ENCODE assay signal across 12 cellular contexts in the genomic region with DNA sequence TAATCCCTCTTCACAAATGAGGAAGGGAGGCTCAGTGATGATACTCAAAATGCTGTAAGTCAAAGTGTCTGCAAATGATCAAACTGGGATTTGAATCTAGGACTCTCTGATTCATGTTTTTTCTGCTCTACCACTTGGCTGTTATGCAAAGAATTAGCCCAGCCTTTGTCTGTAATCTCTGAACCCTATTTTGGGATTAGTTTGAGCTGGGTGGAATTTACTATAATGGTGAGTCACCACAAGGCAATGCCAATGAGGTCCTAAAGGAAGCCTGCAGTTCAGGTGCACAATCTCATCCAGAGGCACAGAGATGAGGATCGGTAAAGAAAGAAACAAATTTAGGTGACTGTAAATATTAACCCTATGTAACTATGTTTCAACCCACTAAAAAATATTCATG. TPM values are rescaled to one million over a fixed set of nuclear protein-coding genes. Genes with fewer than 3 reads are reported as not detected.
DNase-seq lines count a peak whose midpoint lies in the region; ATAC-seq and TF ChIP-seq lines count a peak whose summit lies in the region.
"Had no signal": no experiment of that assay in that cellular context is flagged by ENCODE, and none has a peak within 500 bp of the region (broad histone marks: within the 10 kb centered on the region; RNA-seq: fewer than 3 reads in every experiment).

No MANE protein-coding gene starts in this region.

- H3K9me3 ChIP-seq in psoas muscle, result no peaks in the 10 kb centered on the region
- H3K9me3 ChIP-seq: ascending aorta, esophagus squamous epithelium had no signal

- peak; percentile 55 for DNase-seq in AG08395 (ENCODE audit: low spot score)
- peak; percentile 43 for DNase-seq in HT-29 (ENCODE audit: low spot score)
- DNase-seq in cardiac fibroblast (ENCODE audit: low read depth in 2 of 2), result peak; percentile 43 to 68
- DNase-seq in kidney glomerular epithelial cell (lab: John Stamatoyannopoulos, UW), result peak; percentile 89
- DNase-seq in NCI-H1048 (lab: John Stamatoyannopoulos, UW), result no peak
- DNase-seq in psoas muscle, result no peak
- DNase-seq: esophagus squamous epithelium, NCI-H1092 treated with DMSO at 0.1 percent for 48 hours had no signal

- H3K36me3 ChIP-seq in psoas muscle (ENCODE audit: insufficient read depth in 1 of 2, low read depth in 1 of 2), result no peaks in the 10 kb centered on the region
- H3K36me3 ChIP-seq: ascending aorta, esophagus squamous epithelium had no signal

- intact Hi-C loops in psoas muscle (cut with DNase I), result no loop called here

- no peaks in the 10 kb centered on the region for H3K4me1 ChIP-seq in psoas muscle

- no peak overlapping the region for H3K4me3 ChIP-seq in cardiac fibroblast (replicated peaks in 1 of 2; ENCODE audit: low read depth in 2 of 2, low read length in 2 of 2)
- no peak overlapping the region for H3K4me3 ChIP-seq in psoas muscle
- H3K4me3 ChIP-seq: ascending aorta, esophagus squamous epithelium had no signal

- H3K27me3 ChIP-seq in psoas muscle (ENCODE audit: insufficient read depth in 3 of 3, low read length in 2 of 3), result peaks cover 0 to 3% (median 0%) of the 10 kb centered on the region in 3 donors
- H3K27me3 ChIP-seq: ascending aorta had no signal

- no peak for TF ChIP-seq CTCF in cardiac fibroblast (IDR thresholded peaks at IDR 0.05; ENCODE audit: low read depth, low read length)
- no peak for TF ChIP-seq CTCF in psoas muscle (IDR thresholded peaks at IDR 0.05)

- ATAC-seq in GM18873 (IDR thresholded peaks at IDR 0.05; ENCODE audit: low FRiP score, unreplicated experiment) (no peak), HG02885 (IDR thresholded peaks at IDR 0.05; ENCODE audit: poor library complexity, unreplicated experiment) (no peak), psoas muscle (no peak)
- ATAC-seq: sciatic nerve had no signal

- WGBS in psoas muscle, 3 donors, result 44 to 63% (median 44%) methylated on average over 1 of the region's 1 CpG

- no peak overlapping the region for H3K27ac ChIP-seq in psoas muscle
- H3K27ac ChIP-seq: ascending aorta, esophagus squamous epithelium had no signal

RNA-seq across cellular contexts. Expression of a gene that starts 29.2 kb away (rescaled TPM):
- total RNA-seq in HT-29 (2014; rRNA removed; shearing (Covaris generic)), result 23.6 and 27.3 TPM in 2 replicates
- total RNA-seq in psoas muscle, result 10 to 100 TPM; 12.4 to 18.1 (median 15.1) TPM
- polyA plus RNA-seq in psoas muscle, result 10 to 100 TPM; 12.1 to 28.0 (median 23.0) TPM

Comparison
In these comparisons a context has a peak if more than half of its experiments do, and no peak if none do; other contexts are left out.
1. DNase-seq: peak in AG08395 (single experiment), HT-29 (single experiment), cardiac fibroblast (2 of 2) and kidney glomerular epithelial cell (single experiment); none in NCI-H1048 (single experiment) and psoas muscle (0 of 2).